In genomic region chr6:96520851-96521115, GRCh38 we compare ENCODE assay signal across 9 cellular contexts. TPM values are rescaled to one million over a fixed set of nuclear protein-coding genes. Genes with fewer than 3 reads are reported as not detected.
DNase-seq lines count a peak whose midpoint lies in the region; ATAC-seq and TF ChIP-seq lines count a peak whose summit lies in the region.
"Had no signal": no experiment of that assay in that cellular context is flagged by ENCODE, and none has a peak within 500 bp of the region (broad histone marks: within the 10 kb centered on the region; RNA-seq: fewer than 3 reads in every experiment).

No MANE protein-coding gene starts in this region.

- H3K4me2 ChIP-seq in hepatocyte, result peak overlapping the region; percentile 80

- H2AFZ ChIP-seq in hepatocyte, result peak overlapping the region; percentile 50

- peaks cover 22% of the 10 kb centered on the region for H3K4me1 ChIP-seq in hepatocyte (ENCODE audit: insufficient read depth)

- H3K27me3 ChIP-seq in hepatocyte, result no peaks in the 10 kb centered on the region

- no peaks in the 10 kb centered on the region for H3K36me3 ChIP-seq in hepatocyte (replicated peaks; ENCODE audit: insufficient read depth, low read depth)

- H3K36me3 Mint-ChIP-seq in stimulated activated memory B cell treated with anti-CD40 and anti-IgM and Interleukin-4, amounts not matched to agents 10 μg/mL and 1 μg/mL and 100 μg/mL, for 72 hours, result peaks cover 2% of the 10 kb centered on the region

- TF ChIP-seq CTCF in VCaP (conservative IDR thresholded peaks at IDR 0.05), result no peak
- no peak for TF ChIP-seq CTCF in hepatocyte (IDR thresholded peaks at IDR 0.05; ENCODE audit: poor library complexity)

- no peak for ATAC-seq in stimulated activated memory B cell treated with anti-CD40 and anti-IgM and Interleukin-4, amounts not matched to agents 10 μg/mL and 1 μg/mL and 100 μg/mL, for 72 hours
- ATAC-seq in HG03175 (IDR thresholded peaks at IDR 0.05; ENCODE audit: unreplicated experiment), result no peak
- ATAC-seq in HG02981 (IDR thresholded peaks at IDR 0.05; ENCODE audit: unreplicated experiment), result no peak

- no peaks in the 10 kb centered on the region for H3K27me3 Mint-ChIP-seq in stimulated activated memory B cell treated with anti-CD40 and anti-IgM and Interleukin-4, amounts not matched to agents 10 μg/mL and 1 μg/mL and 100 μg/mL, for 72 hours

- peak overlapping the region; percentile 58 for H3K4me3 ChIP-seq in hepatocyte

- no peaks in the 10 kb centered on the region for H3K9me3 Mint-ChIP-seq in stimulated activated memory B cell treated with anti-CD40 and anti-IgM and Interleukin-4, amounts not matched to agents 10 μg/mL and 1 μg/mL and 100 μg/mL, for 72 hours

- peak overlapping the region; percentile 92 for H3K27ac ChIP-seq in VCaP
- peak overlapping the region; percentile 99 for H3K27ac ChIP-seq in hepatocyte

- no peaks in the 10 kb centered on the region for H3K9me3 ChIP-seq in hepatocyte (ENCODE audit: low read depth)

- peaks cover 43% of the 10 kb centered on the region for H3K79me2 ChIP-seq in hepatocyte

- H3K27ac Mint-ChIP-seq in stimulated activated memory B cell treated with anti-CD40 and anti-IgM and Interleukin-4, amounts not matched to agents 10 μg/mL and 1 μg/mL and 100 μg/mL, for 72 hours, result peak overlapping the region; percentile 98

- DNase-seq in NCI-H146 (lab: John Stamatoyannopoulos, UW) (peak; percentile 14), NCI-H146 treated with DMSO at 0.1 percent for 48 hours (lab: John Stamatoyannopoulos, UW; ENCODE audit: unreplicated experiment) (no peak), hepatocyte (ENCODE audit: low spot score) (peak; percentile 15)
- DNase-seq in activated CD4-positive, CD25-positive, alpha-beta regulatory T cell treated with anti-CD3 and anti-CD28 coated beads, Interleukin-2, amount 50 U/mL, for 72 hours, result no peak
- DNase-seq: AML-193 had no signal

- H3K9me2 ChIP-seq in hepatocyte (replicated peaks; ENCODE audit: insufficient read depth), result no peaks in the 10 kb centered on the region

- H3K4me1 Mint-ChIP-seq in stimulated activated memory B cell treated with anti-CD40 and anti-IgM and Interleukin-4, amounts not matched to agents 10 μg/mL and 1 μg/mL and 100 μg/mL, for 72 hours, result peaks cover 18% of the 10 kb centered on the region

- H3K4me3 Mint-ChIP-seq in stimulated activated memory B cell treated with anti-CD40 and anti-IgM and Interleukin-4, amounts not matched to agents 10 μg/mL and 1 μg/mL and 100 μg/mL, for 72 hours, result peak overlapping the region; percentile 99

- H4K20me1 ChIP-seq in hepatocyte (ENCODE audit: insufficient read depth, poor library complexity, severe bottlenecking), result no peaks in the 10 kb centered on the region

RNA-seq across cellular contexts. Expression of gene UFL1, which starts 0.8 kb away (rescaled TPM):
- total RNA-seq in hepatocyte, result 40.3 and 42.4 TPM in 2 replicates
- polyA plus RNA-seq in hepatocyte, result 18.8 and 20.5 TPM in 2 replicates

RNA-seq across cellular contexts. Expression of gene FHL5, which starts 42.1 kb away (rescaled TPM):
- total RNA-seq in hepatocyte, result 0.12 TPM in 1 of 2 replicates, not detected in the other
- not detected in 2 replicates for polyA plus RNA-seq in hepatocyte

Comparison
In these comparisons a context has a peak if more than half of its experiments do, and no peak if none do; other contexts are left out.
1. DNase-seq: peak in NCI-H146 (single experiment) and hepatocyte (single experiment); none in NCI-H146 treated with DMSO at 0.1 percent for 48 hours (single experiment) and activated CD4-positive, CD25-positive, alpha-beta regulatory T cell treated with anti-CD3 and anti-CD28 coated beads, Interleukin-2, amount 50 U/mL, for 72 hours (single experiment).